ENCODE assay signal across 6 cellular contexts in the genomic region with DNA sequence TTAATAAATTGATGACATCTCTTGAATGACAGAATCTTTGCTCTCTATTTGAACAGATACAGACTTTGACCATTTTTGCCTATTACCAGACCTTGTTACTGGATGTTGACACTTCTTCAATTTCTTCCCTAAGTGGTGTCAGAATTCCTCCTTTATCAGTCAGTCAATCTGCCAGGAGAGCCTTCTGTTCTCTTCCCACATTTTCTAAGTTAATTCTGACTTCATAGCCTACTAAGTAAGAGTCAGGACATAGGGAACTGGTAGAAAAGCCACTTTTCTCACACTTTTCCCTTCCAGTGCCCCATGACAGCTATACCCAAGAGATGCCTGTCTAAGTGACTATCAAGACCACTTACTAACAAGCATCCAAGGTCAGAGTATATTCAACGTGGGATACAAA.
"Had no signal": no experiment of that assay in that cellular context is flagged by ENCODE, and none has a peak within 500 bp of the region (broad histone marks: within the 10 kb centered on the region; RNA-seq: fewer than 3 reads in every experiment).

No MANE protein-coding gene starts in this region.

- H3K4me1 Mint-ChIP-seq: GM23338, IgD-negative memory B cell had no signal

- H3K36me3 Mint-ChIP-seq: IgD-negative memory B cell had no signal

- H2AFZ ChIP-seq: GM23338 had no signal

- H3K27ac ChIP-seq: HL-60 had no signal

- H3K27me3 Mint-ChIP-seq: IgD-negative memory B cell had no signal

- DNase-seq: H9, HCEC 1CT, KBM-7 had no signal

- H3K4me2 ChIP-seq: GM23338 had no signal

- H3K27ac Mint-ChIP-seq: GM23338, H9, IgD-negative memory B cell had no signal

- H3K4me3 Mint-ChIP-seq: GM23338, H9, IgD-negative memory B cell had no signal

- H3K9me3 Mint-ChIP-seq: GM23338, H9 had no signal

- H3K4me3 ChIP-seq: GM23338 had no signal
